8 cellular contexts compared by ENCODE assay signal in genomic region chr1:68497358-68497698, GRCh38. TPM values are rescaled to one million over a fixed set of nuclear protein-coding genes. Genes with fewer than 3 reads are reported as not detected.
A peak's percentile ranks its signal among the peaks of the same experiment; 100 is the strongest.
DNase-seq lines count a peak whose midpoint lies in the region; ATAC-seq and TF ChIP-seq lines count a peak whose summit lies in the region.

No MANE protein-coding gene starts in this region.

- intact Hi-C loops in Right ventricle myocardium inferior (cut with DNase I) (no loop called here), cardiac septum (cut with DNase I) (no loop called here)

- peak overlapping the region; percentile 65 for H3K4me3 ChIP-seq in HL-60 (replicated peaks; ENCODE audit: insufficient read depth, low read length)
- peak overlapping the region; percentile 77 for H3K4me3 ChIP-seq in effector memory CD4-positive, alpha-beta T cell (ENCODE audit: insufficient read depth, low read depth, low read length, poor library complexity, severe bottlenecking)
- H3K4me3 ChIP-seq in neutrophil (ENCODE audit: low read depth in 1 of 2, low read length in 1 of 2): peak overlapping the region; percentile 64 to 66

- H3K4me1 ChIP-seq in effector memory CD4-positive, alpha-beta T cell (ENCODE audit: control insufficient read depth, insufficient read depth, low read length, poor library complexity, severe bottlenecking): peaks cover 8% of the 10 kb centered on the region
- H3K4me1 ChIP-seq in neutrophil (ENCODE audit: control insufficient read depth in 1 of 2, insufficient read depth in 1 of 2, low read depth in 1 of 2, low read length in 1 of 2): peaks cover 21 to 24% of the 10 kb centered on the region in 2 experiments

- DNase-seq in Right ventricle myocardium inferior (ENCODE audit: missing footprints) (no peak), cardiac septum (ENCODE audit: low spot score) (no peak), HL-60 (ENCODE audit: low read depth in 1 of 2, low spot score in 1 of 2) (no peak), HK-2 (ENCODE audit: unreplicated experiment) (no peak), pons (ENCODE audit: low spot score) (no peak)
- DNase-seq in effector memory CD4-positive, alpha-beta T cell: no peak
- no peak for DNase-seq in stimulated activated CD4-positive, alpha-beta T cell treated with anti-CD3 and anti-CD28 coated beads, Interleukin-15, amount 100 ng/mL, for 24 hours

- H3K36me3 ChIP-seq in effector memory CD4-positive, alpha-beta T cell (ENCODE audit: control insufficient read depth, insufficient read depth, low read length): no peaks in the 10 kb centered on the region
- H3K36me3 ChIP-seq in neutrophil: no peaks in the 10 kb centered on the region

- no peak for TF ChIP-seq CTCF in HL-60 (IDR thresholded peaks at IDR 0.05; ENCODE audit: insufficient read depth, low read length)
- no peak for TF ChIP-seq CTCF in neutrophil (IDR thresholded peaks at IDR 0.05)

- H3K27ac ChIP-seq in HL-60 (replicated peaks) (peak overlapping the region; percentile 85), neutrophil (no peak overlapping the region)
- no peak overlapping the region for H3K27ac ChIP-seq in effector memory CD4-positive, alpha-beta T cell (ENCODE audit: insufficient read depth, low read length, poor library complexity, severe bottlenecking)

- no peaks in the 10 kb centered on the region for H3K27me3 ChIP-seq in HL-60 (ENCODE audit: insufficient read depth, poor library complexity, severe bottlenecking)
- H3K27me3 ChIP-seq in effector memory CD4-positive, alpha-beta T cell (replicated peaks; ENCODE audit: control insufficient read depth, insufficient read depth, low read length, poor library complexity, severe bottlenecking): no peaks in the 10 kb centered on the region
- no peaks in the 10 kb centered on the region for H3K27me3 ChIP-seq in neutrophil

- ATAC-seq in Right ventricle myocardium inferior: peak; percentile 11

- no peaks in the 10 kb centered on the region for H3K9me3 ChIP-seq in effector memory CD4-positive, alpha-beta T cell (ENCODE audit: control insufficient read depth, low read length)
- no peaks in the 10 kb centered on the region for H3K9me3 ChIP-seq in neutrophil

RNA-seq across cellular contexts. Expression of gene DEPDC1, which starts 0.4 kb away (rescaled TPM):
- total RNA-seq in Right ventricle myocardium inferior: 0.43 TPM
- 0.19 TPM for total RNA-seq in cardiac septum

RNA-seq across cellular contexts. Expression of gene RPE65, which starts 47.6 kb away (rescaled TPM):
- total RNA-seq in Right ventricle myocardium inferior (not detected), cardiac septum (0.13 TPM)
